Comparison of ENCODE assay signal across 14 cellular contexts in genomic region chr2:173124441-173124840, GRCh38. TPM values are rescaled to one million over a fixed set of nuclear protein-coding genes. Genes with fewer than 3 reads are reported as not detected.
DNase-seq lines count a peak whose midpoint lies in the region; ATAC-seq and TF ChIP-seq lines count a peak whose summit lies in the region.
"Had no signal": no experiment of that assay in that cellular context is flagged by ENCODE, and none has a peak within 500 bp of the region (broad histone marks: within the 10 kb centered on the region; RNA-seq: fewer than 3 reads in every experiment).

No MANE protein-coding gene starts in this region.

- H3K36me3 ChIP-seq in RWPE2 (ENCODE audit: low read depth) (no peaks in the 10 kb centered on the region; the same call in 1 of the 2 replicates), smooth muscle cell (ENCODE audit: low read depth) (no peaks in the 10 kb centered on the region), stomach (no peaks in the 10 kb centered on the region)
- H3K36me3 ChIP-seq: right lobe of liver had no signal

- ATAC-seq in RWPE2 (ENCODE audit: low read depth) (peak; percentile 86), foreskin keratinocyte (peak; percentile 88), HG03039 (IDR thresholded peaks at IDR 0.05; ENCODE audit: unreplicated experiment) (no peak)
- ATAC-seq: right lobe of liver, WTC11 had no signal

- H3K9me3 ChIP-seq in RWPE2 (ENCODE audit: severe bottlenecking) (no peaks in the 10 kb centered on the region), smooth muscle cell (replicated peaks; ENCODE audit: low read depth) (no peaks in the 10 kb centered on the region), stomach (no peaks in the 10 kb centered on the region)
- H3K9me3 ChIP-seq: right lobe of liver had no signal

- peaks cover 23% of the 10 kb centered on the region for H3K79me2 ChIP-seq in smooth muscle cell (ENCODE audit: low read depth)

- no peaks in the 10 kb centered on the region for H3F3A ChIP-seq in smooth muscle cell (ENCODE audit: low read depth)

- H3K27ac ChIP-seq in RWPE2 (ENCODE audit: poor library complexity, severe bottlenecking), result peak overlapping the region; percentile 89
- peak overlapping the region; percentile 42 for H3K27ac ChIP-seq in foreskin keratinocyte
- peak overlapping the region; percentile 31 for H3K27ac ChIP-seq in smooth muscle cell (ENCODE audit: low read depth)
- H3K27ac ChIP-seq in stomach, result no peak overlapping the region
- H3K27ac ChIP-seq: right lobe of liver had no signal

- DNase-seq in DMS153 (lab: John Stamatoyannopoulos, UW), result peak; percentile 29
- DNase-seq in DMS153 treated with DMSO at 0.1 percent for 48 hours (lab: John Stamatoyannopoulos, UW; ENCODE audit: unreplicated experiment), result no peak
- peak; percentile 87 for DNase-seq in RWPE2 (ENCODE audit: low spot score)
- DNase-seq in foreskin keratinocyte, result peak; percentile 73 to 90
- no peak for DNase-seq in smooth muscle cell (lab: John Stamatoyannopoulos, UW; ENCODE audit: unreplicated experiment)
- DNase-seq in stomach, result no peak
- no peak for DNase-seq in activated T-cell treated with anti-CD3 and anti-CD28 coated beads, Interleukin-2, amount 50 U/mL, for 48 hours
- DNase-seq: 8988T, anterior cingulate cortex, NCI-H446 treated with DMSO at 0.1 percent for 48 hours, right lobe of liver, SIG-M5 had no signal

- H3K4me3 ChIP-seq in RWPE2 (ENCODE audit: severe bottlenecking), result no peak overlapping the region
- H3K4me3 ChIP-seq in smooth muscle cell, result no peak overlapping the region
- H3K4me3 ChIP-seq in stomach, result no peak overlapping the region
- H3K4me3 ChIP-seq: right lobe of liver had no signal

- H3K4me1 ChIP-seq in RWPE2 (ENCODE audit: insufficient read depth, poor library complexity, severe bottlenecking), result peaks cover 47% of the 10 kb centered on the region
- H3K4me1 ChIP-seq in foreskin keratinocyte, result peaks cover 27% of the 10 kb centered on the region
- no peaks in the 10 kb centered on the region for H3K4me1 ChIP-seq in smooth muscle cell (ENCODE audit: low read depth)
- peaks cover 6 to 20% (median 9%) of the 10 kb centered on the region in 4 donors for H3K4me1 ChIP-seq in stomach

- TF ChIP-seq CTCF in RWPE2 (IDR thresholded peaks at IDR 0.05; ENCODE audit: poor library complexity, severe bottlenecking), result no peak
- TF ChIP-seq CTCF in foreskin keratinocyte (conservative IDR thresholded peaks at IDR 0.05), result peak; percentile 51
- TF ChIP-seq CTCF in smooth muscle cell (IDR thresholded peaks at IDR 0.05; ENCODE audit: borderline replicate concordance, insufficient read depth, poor library complexity, severe bottlenecking), result no peak
- TF ChIP-seq CTCF in stomach (IDR thresholded peaks at IDR 0.05), result no peak

- intact Hi-C loops in stomach (cut with DNase I; ENCODE audit: low total_unique reads), result no loop called here

- H4K20me1 ChIP-seq in smooth muscle cell (ENCODE audit: low read depth), result peaks cover 17% of the 10 kb centered on the region

- no peak overlapping the region for H3K4me2 ChIP-seq in smooth muscle cell

- no peak for TF ChIP-seq POLR2A in stomach (IDR thresholded peaks at IDR 0.05)

- TF ChIP-seq EP300 in stomach (IDR thresholded peaks at IDR 0.05), result no peak

- H3K9ac ChIP-seq in smooth muscle cell (ENCODE audit: low read depth), result no peak overlapping the region

- no peak overlapping the region for H2AFZ ChIP-seq in smooth muscle cell (ENCODE audit: low read depth)

- H3K27me3 ChIP-seq in RWPE2 (ENCODE audit: insufficient read depth, poor library complexity, severe bottlenecking) (no peaks in the 10 kb centered on the region), foreskin keratinocyte (no peaks in the 10 kb centered on the region), smooth muscle cell (ENCODE audit: low read depth) (no peaks in the 10 kb centered on the region), stomach (no peaks in the 10 kb centered on the region)
- H3K27me3 ChIP-seq: right lobe of liver had no signal

- 87% methylated on average over 3 of the region's 3 CpGs for WGBS in smooth muscle cell (ENCODE audit: low lambda C conversion rate)
- 80 to 93% (median 92%) methylated on average over 3 of the region's 3 CpGs for WGBS in stomach, 5 donors

RNA-seq across cellular contexts. Expression of gene MAP3K20, which starts 48.8 kb away (rescaled TPM):
- total RNA-seq in foreskin keratinocyte, result 46.8 and 52.3 TPM in 2 replicates
- 12.0 and 15.2 TPM in 2 replicates for polyA plus RNA-seq in foreskin keratinocyte
- 29.2 and 35.1 TPM in 2 replicates for total RNA-seq in smooth muscle cell
- polyA plus RNA-seq in smooth muscle cell, result 20.8 and 25.8 TPM in 2 replicates
- 100 to 1,000 TPM in 3 of 5 donors, 10 to 100 TPM in 1, 1 to 10 TPM in 1; 9.3 to 180 (median 107) TPM for total RNA-seq in stomach
- 10 to 100 TPM; 13.4 to 24.4 (median 14.7) TPM for polyA plus RNA-seq in stomach

Comparison
In these comparisons a context has a peak if more than half of its experiments do, and no peak if none do; other contexts are left out.
1. DNase-seq: peak in DMS153 (single experiment), RWPE2 (single experiment) and foreskin keratinocyte (2 of 2); none in DMS153 treated with DMSO at 0.1 percent for 48 hours (single experiment), smooth muscle cell (single experiment), stomach (single experiment) and activated T-cell treated with anti-CD3 and anti-CD28 coated beads, Interleukin-2, amount 50 U/mL, for 48 hours (0 of 2).
2. H3K27ac ChIP-seq: peak in RWPE2 (single experiment), foreskin keratinocyte (single experiment) and smooth muscle cell (single experiment); none in stomach (0 of 5).